Comparison of ENCODE assay signal across 8 cellular contexts in genomic region chr7:76281006-76281705, GRCh38. TPM values are rescaled to one million over a fixed set of nuclear protein-coding genes. Genes with fewer than 3 reads are reported as not detected.
DNase-seq lines count a peak whose midpoint lies in the region; ATAC-seq, FAIRE-seq and TF ChIP-seq lines count a peak whose summit lies in the region.

No MANE protein-coding gene starts in this region.

- intact Hi-C loops in CD4-positive, alpha-beta T cell (cut with DNase I, micrococcal nuclease) = loop anchor here in 1 of 2 experiments (5.0 kb wide), 1 partner anchor 36 kb away; no protein-coding TSS in a partner anchor
- intact Hi-C loops in endothelial cell of umbilical vein (cut with micrococcal nuclease) = no loop called here

- no peak for TF ChIP-seq CTCF in CD4-positive, alpha-beta T cell (IDR thresholded peaks at IDR 0.05)
- TF ChIP-seq CTCF in RWPE2 (IDR thresholded peaks at IDR 0.05; ENCODE audit: poor library complexity, severe bottlenecking) = no peak
- no peak for TF ChIP-seq CTCF in endothelial cell of umbilical vein (IDR thresholded peaks at IDR 0.05; ENCODE audit: extremely low read depth in 1 of 2, insufficient read depth in 1 of 2, low read depth in 1 of 2, low read length in 2 of 2)
- no peak for TF ChIP-seq CTCF in neural crest cell (conservative IDR thresholded peaks at IDR 0.05)

- CTCF ChIA-PET in CD4-positive, alpha-beta T cell (lab: Charles Lee) = interaction anchor here (0.5 kb wide), 1 partner anchor 16 kb away, joined by 3 read pairs; no protein-coding TSS in a partner anchor
- CTCF ChIA-PET in endothelial cell of umbilical vein (lab: Charles Lee) = interaction anchor here (2.8 to 3.6 kb wide), 2 partner anchors 19 to 103 kb away, joined by 14 to 17 read pairs; no protein-coding TSS in a partner anchor

- H3K27me3 ChIP-seq in CD4-positive, alpha-beta T cell (ENCODE audit: control insufficient read depth, insufficient read depth, low read length) = peaks cover 29% of the 10 kb centered on the region
- H3K27me3 ChIP-seq in RWPE2 (ENCODE audit: insufficient read depth, poor library complexity, severe bottlenecking) = peaks cover 8% of the 10 kb centered on the region
- H3K27me3 ChIP-seq in endothelial cell of umbilical vein (ENCODE audit: control insufficient read depth in 2 of 2, insufficient read depth in 2 of 2, low read length in 2 of 2) = peaks cover 14 to 25% of the 10 kb centered on the region in 2 experiments

- peak; percentile 41 for ATAC-seq in CD4-positive, alpha-beta T cell (ENCODE audit: poor library complexity)
- ATAC-seq in RWPE2 (ENCODE audit: low read depth) (no peak), HG02973 (IDR thresholded peaks at IDR 0.05; ENCODE audit: unreplicated experiment) (no peak)

- H3K4me3 ChIP-seq in RWPE2 (ENCODE audit: severe bottlenecking) (peak overlapping the region; percentile 21), endothelial cell of umbilical vein (replicated peaks in 1 of 3; ENCODE audit: insufficient read depth in 1 of 3, low read depth in 1 of 3, low read length in 3 of 3) (peak overlapping the region in 1 of 3 experiments; percentile 42)

- H3K9me3 Mint-ChIP-seq in CD4-positive, alpha-beta T cell = no peaks in the 10 kb centered on the region
- H3K9me3 Mint-ChIP-seq in neural crest cell = no peaks in the 10 kb centered on the region

- no peaks in the 10 kb centered on the region for H3K4me1 Mint-ChIP-seq in CD4-positive, alpha-beta T cell (ENCODE audit: low read depth)
- peaks cover 9% of the 10 kb centered on the region for H3K4me1 Mint-ChIP-seq in neural crest cell

- no peaks in the 10 kb centered on the region for H3K79me2 ChIP-seq in endothelial cell of umbilical vein (ENCODE audit: control insufficient read depth, insufficient read depth, low read length)

- H3K4me3 Mint-ChIP-seq in CD4-positive, alpha-beta T cell = peak overlapping the region; percentile 25
- peak overlapping the region; percentile 12 for H3K4me3 Mint-ChIP-seq in neural crest cell

- H2AFZ ChIP-seq in endothelial cell of umbilical vein (ENCODE audit: low read depth, low read length) = peak overlapping the region; percentile 60

- H3K4me1 ChIP-seq in RWPE2 (ENCODE audit: insufficient read depth, poor library complexity, severe bottlenecking) (no peaks in the 10 kb centered on the region), endothelial cell of umbilical vein (ENCODE audit: control insufficient read depth, extremely low read depth, insufficient read depth, low read length) (no peaks in the 10 kb centered on the region)

- H3K27ac Mint-ChIP-seq in CD4-positive, alpha-beta T cell = no peak overlapping the region
- H3K27ac Mint-ChIP-seq in neural crest cell (ENCODE audit: unreplicated experiment) = no peak overlapping the region

- peaks cover 52% of the 10 kb centered on the region for H3K27me3 Mint-ChIP-seq in CD4-positive, alpha-beta T cell
- H3K27me3 Mint-ChIP-seq in neural crest cell (ENCODE audit: low read depth) = peaks cover 89% of the 10 kb centered on the region

- TF ChIP-seq POLR2A in endothelial cell of umbilical vein (IDR thresholded peaks at IDR 0.05; ENCODE audit: low read depth, low read length) = no peak

- DNase-seq in CD4-positive, alpha-beta T cell = peak in 1 of 10 experiments; percentile 15
- DNase-seq in RWPE2 (ENCODE audit: low spot score) = no peak
- no peak for DNase-seq in endothelial cell of umbilical vein (ENCODE audit: low read depth, low spot score)
- no peak for DNase-seq in neural crest cell (ENCODE audit: low read depth, low spot score)
- DNase-seq in NCI-H524 treated with DMSO at 0.1 percent for 48 hours (lab: John Stamatoyannopoulos, UW) = no peak
- DNase-seq in NCI-H526 treated with DMSO at 0.1 percent for 48 hours (lab: John Stamatoyannopoulos, UW) = no peak
- no peak for DNase-seq in germinal center (ENCODE audit: low spot score)

- H3K9me3 ChIP-seq in CD4-positive, alpha-beta T cell (ENCODE audit: control insufficient read depth, low read length) = no peaks in the 10 kb centered on the region
- H3K9me3 ChIP-seq in RWPE2 (ENCODE audit: severe bottlenecking) = no peaks in the 10 kb centered on the region
- no peaks in the 10 kb centered on the region for H3K9me3 ChIP-seq in endothelial cell of umbilical vein (replicated peaks; ENCODE audit: control insufficient read depth, insufficient read depth, low read length)

- H3K36me3 ChIP-seq in RWPE2 (ENCODE audit: low read depth) (no peaks in the 10 kb centered on the region), endothelial cell of umbilical vein (ENCODE audit: control insufficient read depth in 2 of 2, extremely low read depth in 1 of 2, insufficient read depth in 2 of 2, low read length in 2 of 2) (peaks cover 0 to 2% of the 10 kb centered on the region in 2 experiments)

- H3K27ac ChIP-seq in CD4-positive, alpha-beta T cell (ENCODE audit: low read depth, low read length) = no peak overlapping the region
- H3K27ac ChIP-seq in RWPE2 (ENCODE audit: poor library complexity, severe bottlenecking) (no peak overlapping the region), endothelial cell of umbilical vein (ENCODE audit: insufficient read depth, low read depth, low read length) (no peak overlapping the region)

- no TSS peak for BruUV-seq in endothelial cell of umbilical vein (replicated peaks; lab: Mats Ljungman, UMichigan)

- no peaks in the 10 kb centered on the region for H3K36me3 Mint-ChIP-seq in CD4-positive, alpha-beta T cell (ENCODE audit: low read depth)
- no peaks in the 10 kb centered on the region for H3K36me3 Mint-ChIP-seq in neural crest cell (ENCODE audit: low read depth)

- H3K9ac ChIP-seq in endothelial cell of umbilical vein (replicated peaks; ENCODE audit: extremely low read depth, insufficient read depth, low read length) = no peak overlapping the region

- H3K4me2 ChIP-seq in endothelial cell of umbilical vein (ENCODE audit: insufficient read depth, low read length) = no peak overlapping the region

- FAIRE-seq in endothelial cell of umbilical vein (lab: Jason Lieb, UNC) = no peak

- H4K20me1 ChIP-seq in endothelial cell of umbilical vein (replicated peaks; ENCODE audit: control insufficient read depth, extremely low read depth, insufficient read depth, low read length) = no peaks in the 10 kb centered on the region

- POLR2A ChIA-PET in CD4-positive, alpha-beta T cell (lab: Charles Lee) = interaction anchor here (1.6 kb wide), 1 partner anchor 37 kb away, joined by 9 read pairs; no protein-coding TSS in a partner anchor
- POLR2A ChIA-PET in endothelial cell of umbilical vein (lab: Charles Lee) = interaction anchor here (0.6 kb wide), 1 partner anchor 22 kb away, joined by 5 read pairs; no protein-coding TSS in a partner anchor

- no peaks in the 10 kb centered on the region for H3K9me1 ChIP-seq in endothelial cell of umbilical vein (replicated peaks; ENCODE audit: control insufficient read depth, extremely low read depth, insufficient read depth, low read length)

- dilution Hi-C loops in endothelial cell of umbilical vein (cut with MboI; ENCODE audit: extremely low pct_ligation_motif_present, low sequenced_read_pairs) = no loop called here

TF ChIP-seq in endothelial cell of umbilical vein, 7 proteins besides CTCF, POLR2A, EP300 and RAD21:
- TF ChIP-seq MAX (IDR thresholded peaks at IDR 0.05; ENCODE audit: insufficient read depth, insufficient read length) (no peak), EZH2 (IDR thresholded peaks at IDR 0.05; ENCODE audit: borderline replicate concordance, low read depth, low read length, severe bottlenecking) (peak; percentile 67)

RNA-seq across cellular contexts. Expression of gene HSPB1, which starts 21.3 kb away (rescaled TPM):
- total RNA-seq in CD4-positive, alpha-beta T cell = 10 to 100 TPM; 38.0 to 38.6 TPM
- 1,711 and 1,748 TPM in 2 replicates for total RNA-seq in endothelial cell of umbilical vein
- 3,130 and 5,305 TPM in 2 replicates for polyA plus RNA-seq in endothelial cell of umbilical vein
- 1,445 and 1,938 TPM in 2 replicates for polyA plus RNA-seq in endothelial cell of umbilical vein (2011; cell fraction: cytosol; rRNA removed)
- 390 and 520 TPM in 2 replicates for polyA plus RNA-seq in endothelial cell of umbilical vein (2011; cell fraction: nucleus; rRNA removed)
- 685 and 1,218 TPM in 2 replicates for polyA plus RNA-seq in endothelial cell of umbilical vein (2012)
- polyA minus RNA-seq in endothelial cell of umbilical vein = 292 and 359 TPM in 2 replicates
- 138 TPM for polyA minus RNA-seq in endothelial cell of umbilical vein (2011; cell fraction: cytosol; rRNA and poly(A)+ RNA removed)
- polyA minus RNA-seq in endothelial cell of umbilical vein (2011; cell fraction: nucleus; rRNA and poly(A)+ RNA removed) = 63.3 and 204 TPM in 2 replicates
- total RNA-seq in neural crest cell = 57.1 and 67.2 TPM in 2 replicates

Comparison
In these comparisons a context has a peak if more than half of its experiments do, and no peak if none do; other contexts are left out.
1. RNA of gene HSPB1, which starts 21.3 kb away (total RNA-seq): 1,711 to 1,748 TPM in endothelial cell of umbilical vein; 57.1 to 67.2 TPM in neural crest cell and 38.0 to 38.6 TPM in CD4-positive, alpha-beta T cell; every median in the first group is over 10 times any median in the second.